ENCODE assay signal across 15 cellular contexts in the genomic region with DNA sequence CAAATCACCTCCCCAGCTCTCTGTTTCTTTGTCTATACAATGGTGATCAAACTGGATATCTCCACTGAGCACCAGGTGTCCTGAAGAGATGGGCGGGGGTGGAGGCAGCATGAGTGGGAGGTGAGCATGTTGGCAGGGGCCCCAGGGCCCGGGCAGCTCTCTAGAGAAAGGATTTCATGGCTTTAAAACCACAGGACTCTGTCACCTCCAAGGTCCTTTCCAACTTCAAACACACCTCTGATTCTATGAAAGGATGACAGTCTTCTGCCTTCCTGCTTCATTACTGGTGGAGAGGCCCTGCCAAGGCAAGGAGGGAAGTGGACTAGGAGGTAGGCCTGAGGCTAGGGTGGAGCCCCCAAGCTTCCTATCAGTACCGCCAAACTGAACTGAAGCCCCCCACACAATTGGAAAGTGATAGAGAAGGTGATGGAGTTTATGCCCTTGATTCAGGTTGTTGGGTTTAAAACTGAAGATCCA. TPM values are rescaled to one million over a fixed set of nuclear protein-coding genes. Genes with fewer than 3 reads are reported as not detected.
DNase-seq lines count a peak whose midpoint lies in the region; ATAC-seq and TF ChIP-seq lines count a peak whose summit lies in the region.
"Had no signal": no experiment of that assay in that cellular context is flagged by ENCODE, and none has a peak within 500 bp of the region (broad histone marks: within the 10 kb centered on the region; RNA-seq: fewer than 3 reads in every experiment).

No MANE protein-coding gene starts in this region.

- WGBS in body of pancreas, 2 donors: 45 to 71% methylated on average over 2 to 3 of the region's 3 CpGs

- no peak for TF ChIP-seq CTCF in body of pancreas (IDR thresholded peaks at IDR 0.05)

- intact Hi-C loops in activated naive CD4-positive, alpha-beta T cell treated with anti-CD3 and anti-CD28 coated beads for 36 hours (cut with micrococcal nuclease): loop anchor here (10.0 kb wide), 1 partner anchor 1358 kb away; no protein-coding TSS in a partner anchor
- intact Hi-C loops in body of pancreas (cut with DNase I): no loop called here

- no peaks in the 10 kb centered on the region for H3K27me3 Mint-ChIP-seq in activated naive CD4-positive, alpha-beta T cell treated with anti-CD3 and anti-CD28 coated beads for 36 hours (ENCODE audit: low read depth)
- peaks cover 14% of the 10 kb centered on the region for H3K27me3 Mint-ChIP-seq in activated naive CD4-positive, alpha-beta T cell treated with anti-CD3 and anti-CD28 coated beads, Interleukin-2, amount 10 ng/mL, durations not matched to agents 7 days and 5 days
- no peaks in the 10 kb centered on the region for H3K27me3 Mint-ChIP-seq in activated T-cell treated with anti-CD3 and anti-CD28 coated beads, Interleukin-2, amount 50 U/mL, for 24 hours
- H3K27me3 Mint-ChIP-seq: activated naive CD8-positive, alpha-beta T cell; stimulated activated memory B cell treated with anti-CD40 and anti-IgM and Interleukin-4, amounts not matched to agents 10 μg/mL and 1 μg/mL and 100 μg/mL, for 72 hours had no signal

- H3K4me1 ChIP-seq in body of pancreas: peaks cover 46% of the 10 kb centered on the region

- DNase-seq in activated naive CD4-positive, alpha-beta T cell treated with anti-CD3 and anti-CD28 coated beads for 36 hours: peak; percentile 21
- DNase-seq in activated naive CD4-positive, alpha-beta T cell treated with anti-CD3 and anti-CD28 coated beads, Interleukin-2, amount 10 ng/mL, durations not matched to agents 7 days and 5 days: no peak
- DNase-seq in body of pancreas: no peak
- no peak for DNase-seq in stimulated activated effector memory CD8-positive, alpha-beta T cell treated with anti-CD3 and anti-CD28 coated beads, Interleukin-12 subunit alpha, Interleukin-12 subunit beta, amount 100 ng/mL, for 72 hours (ENCODE audit: low spot score in 2 of 2)
- DNase-seq in stimulated activated CD4-positive, alpha-beta T cell treated with anti-CD3 and anti-CD28 coated beads, Interleukin-12 subunit alpha, Interleukin-12 subunit beta, amount 100 ng/mL, for 4 hours: no peak
- no peak for DNase-seq in activated CD4-positive, alpha-beta T cell treated with anti-CD3 and anti-CD28 coated beads, Interleukin-2, amount 50 U/mL, for 48 hours
- no peak for DNase-seq in activated T-cell treated with anti-CD3 and anti-CD28 coated beads, Interleukin-2, amount 50 U/mL, for 24 hours
- DNase-seq: activated CD8-positive, alpha-beta memory T cell treated with anti-CD3 and anti-CD28 coated beads, Interleukin-2, amount 10 ng/mL, durations not matched to agents 7 days and 5 days; NCI-H1436; occipital lobe had no signal

- peak overlapping the region in 3 of 4 donors; percentile 12 to 58 (median 36) for H3K27ac ChIP-seq in body of pancreas
- H3K27ac ChIP-seq: SJSA1 had no signal

- H3K4me3 Mint-ChIP-seq in activated naive CD4-positive, alpha-beta T cell treated with anti-CD3 and anti-CD28 coated beads for 36 hours: no peak overlapping the region
- H3K4me3 Mint-ChIP-seq in activated naive CD4-positive, alpha-beta T cell treated with anti-CD3 and anti-CD28 coated beads, Interleukin-2, amount 10 ng/mL, durations not matched to agents 7 days and 5 days: no peak overlapping the region
- no peak overlapping the region for H3K4me3 Mint-ChIP-seq in stimulated activated effector memory CD8-positive, alpha-beta T cell treated with anti-CD3 and anti-CD28 coated beads, Interleukin-12 subunit alpha, Interleukin-12 subunit beta, amount 100 ng/mL, for 72 hours
- H3K4me3 Mint-ChIP-seq in activated T-cell treated with anti-CD3 and anti-CD28 coated beads, Interleukin-2, amount 50 U/mL, for 24 hours: no peak overlapping the region
- H3K4me3 Mint-ChIP-seq: activated CD8-positive, alpha-beta memory T cell treated with anti-CD3 and anti-CD28 coated beads, Interleukin-2, amount 10 ng/mL, durations not matched to agents 7 days and 5 days; activated naive CD8-positive, alpha-beta T cell; memory B cell; stimulated activated memory B cell treated with anti-CD40 and anti-IgM and Interleukin-4, amounts not matched to agents 10 μg/mL and 1 μg/mL and 100 μg/mL, for 72 hours had no signal

- H3K27me3 ChIP-seq in body of pancreas: no peaks in the 10 kb centered on the region
- H3K27me3 ChIP-seq: SJSA1 had no signal

- no peaks in the 10 kb centered on the region for H3K36me3 ChIP-seq in body of pancreas (replicated peaks in 1 of 2; ENCODE audit: insufficient read depth in 1 of 2, low read depth in 2 of 2)
- H3K36me3 ChIP-seq: SJSA1 had no signal

- H3K9me3 Mint-ChIP-seq in activated naive CD4-positive, alpha-beta T cell treated with anti-CD3 and anti-CD28 coated beads for 36 hours: no peaks in the 10 kb centered on the region
- H3K9me3 Mint-ChIP-seq in activated naive CD4-positive, alpha-beta T cell treated with anti-CD3 and anti-CD28 coated beads, Interleukin-2, amount 10 ng/mL, durations not matched to agents 7 days and 5 days: no peaks in the 10 kb centered on the region
- no peaks in the 10 kb centered on the region for H3K9me3 Mint-ChIP-seq in stimulated activated effector memory CD8-positive, alpha-beta T cell treated with anti-CD3 and anti-CD28 coated beads, Interleukin-12 subunit alpha, Interleukin-12 subunit beta, amount 100 ng/mL, for 72 hours
- no peaks in the 10 kb centered on the region for H3K9me3 Mint-ChIP-seq in activated T-cell treated with anti-CD3 and anti-CD28 coated beads, Interleukin-2, amount 50 U/mL, for 24 hours
- H3K9me3 Mint-ChIP-seq: memory B cell; stimulated activated memory B cell treated with anti-CD40 and anti-IgM and Interleukin-4, amounts not matched to agents 10 μg/mL and 1 μg/mL and 100 μg/mL, for 72 hours had no signal

- H3K9me3 ChIP-seq in body of pancreas: no peaks in the 10 kb centered on the region
- H3K9me3 ChIP-seq: SJSA1 had no signal

- no peak for TF ChIP-seq POLR2A in body of pancreas (IDR thresholded peaks at IDR 0.05)

- H3K4me3 ChIP-seq in body of pancreas: no peak overlapping the region
- H3K4me3 ChIP-seq: SJSA1 had no signal

- CTCF ChIA-PET in activated naive CD4-positive, alpha-beta T cell treated with anti-CD3 and anti-CD28 coated beads for 36 hours (lab: Charles Lee): no interaction called here
- CTCF ChIA-PET in activated naive CD4-positive, alpha-beta T cell treated with anti-CD3 and anti-CD28 coated beads, Interleukin-2, amount 10 ng/mL, durations not matched to agents 7 days and 5 days (lab: Charles Lee): no interaction called here

- H3K4me1 Mint-ChIP-seq in activated naive CD4-positive, alpha-beta T cell treated with anti-CD3 and anti-CD28 coated beads for 36 hours (ENCODE audit: low read depth): peaks cover 7% of the 10 kb centered on the region
- no peaks in the 10 kb centered on the region for H3K4me1 Mint-ChIP-seq in activated naive CD4-positive, alpha-beta T cell treated with anti-CD3 and anti-CD28 coated beads, Interleukin-2, amount 10 ng/mL, durations not matched to agents 7 days and 5 days
- peaks cover 6% of the 10 kb centered on the region for H3K4me1 Mint-ChIP-seq in stimulated activated effector memory CD8-positive, alpha-beta T cell treated with anti-CD3 and anti-CD28 coated beads, Interleukin-12 subunit alpha, Interleukin-12 subunit beta, amount 100 ng/mL, for 72 hours
- peaks cover 2% of the 10 kb centered on the region for H3K4me1 Mint-ChIP-seq in activated T-cell treated with anti-CD3 and anti-CD28 coated beads, Interleukin-2, amount 50 U/mL, for 24 hours (ENCODE audit: low read depth)
- H3K4me1 Mint-ChIP-seq: activated CD8-positive, alpha-beta memory T cell treated with anti-CD3 and anti-CD28 coated beads, Interleukin-2, amount 10 ng/mL, durations not matched to agents 7 days and 5 days had no signal

- H3K27ac Mint-ChIP-seq in activated naive CD4-positive, alpha-beta T cell treated with anti-CD3 and anti-CD28 coated beads for 36 hours: no peak overlapping the region
- no peak overlapping the region for H3K27ac Mint-ChIP-seq in activated naive CD4-positive, alpha-beta T cell treated with anti-CD3 and anti-CD28 coated beads, Interleukin-2, amount 10 ng/mL, durations not matched to agents 7 days and 5 days
- H3K27ac Mint-ChIP-seq in stimulated activated effector memory CD8-positive, alpha-beta T cell treated with anti-CD3 and anti-CD28 coated beads, Interleukin-12 subunit alpha, Interleukin-12 subunit beta, amount 100 ng/mL, for 72 hours: no peak overlapping the region
- H3K27ac Mint-ChIP-seq in activated T-cell treated with anti-CD3 and anti-CD28 coated beads, Interleukin-2, amount 50 U/mL, for 24 hours: no peak overlapping the region
- H3K27ac Mint-ChIP-seq: activated CD8-positive, alpha-beta memory T cell treated with anti-CD3 and anti-CD28 coated beads, Interleukin-2, amount 10 ng/mL, durations not matched to agents 7 days and 5 days; activated naive CD8-positive, alpha-beta T cell; memory B cell; stimulated activated memory B cell treated with anti-CD40 and anti-IgM and Interleukin-4, amounts not matched to agents 10 μg/mL and 1 μg/mL and 100 μg/mL, for 72 hours had no signal

- H3K36me3 Mint-ChIP-seq in activated naive CD4-positive, alpha-beta T cell treated with anti-CD3 and anti-CD28 coated beads for 36 hours (ENCODE audit: low read depth): no peaks in the 10 kb centered on the region
- H3K36me3 Mint-ChIP-seq in activated naive CD4-positive, alpha-beta T cell treated with anti-CD3 and anti-CD28 coated beads, Interleukin-2, amount 10 ng/mL, durations not matched to agents 7 days and 5 days: no peaks in the 10 kb centered on the region
- H3K36me3 Mint-ChIP-seq in stimulated activated effector memory CD8-positive, alpha-beta T cell treated with anti-CD3 and anti-CD28 coated beads, Interleukin-12 subunit alpha, Interleukin-12 subunit beta, amount 100 ng/mL, for 72 hours: no peaks in the 10 kb centered on the region
- no peaks in the 10 kb centered on the region for H3K36me3 Mint-ChIP-seq in activated T-cell treated with anti-CD3 and anti-CD28 coated beads, Interleukin-2, amount 50 U/mL, for 24 hours (ENCODE audit: low read depth)
- H3K36me3 Mint-ChIP-seq: activated CD8-positive, alpha-beta memory T cell treated with anti-CD3 and anti-CD28 coated beads, Interleukin-2, amount 10 ng/mL, durations not matched to agents 7 days and 5 days; memory B cell; stimulated activated memory B cell treated with anti-CD40 and anti-IgM and Interleukin-4, amounts not matched to agents 10 μg/mL and 1 μg/mL and 100 μg/mL, for 72 hours had no signal

- ATAC-seq in HG03432 (IDR thresholded peaks at IDR 0.05; ENCODE audit: unreplicated experiment) (peak; percentile 31), body of pancreas (no peak)
- ATAC-seq in stimulated activated effector memory CD8-positive, alpha-beta T cell treated with anti-CD3 and anti-CD28 coated beads, Interleukin-12 subunit alpha, Interleukin-12 subunit beta, amount 100 ng/mL, for 72 hours: peak; percentile 13
- ATAC-seq: activated CD8-positive, alpha-beta memory T cell treated with anti-CD3 and anti-CD28 coated beads, Interleukin-2, amount 10 ng/mL, durations not matched to agents 7 days and 5 days; stimulated activated memory B cell treated with anti-CD40 and anti-IgM and Interleukin-4, amounts not matched to agents 10 μg/mL and 1 μg/mL and 100 μg/mL, for 72 hours had no signal

RNA-seq across cellular contexts. Expression of a gene that starts 38.6 kb away (rescaled TPM):
- total RNA-seq in activated naive CD4-positive, alpha-beta T cell treated with anti-CD3 and anti-CD28 coated beads for 36 hours: 1 to 10 TPM; 3.8 to 4.2 TPM
- 10 to 100 TPM; 31.3 to 42.0 TPM for total RNA-seq in body of pancreas
- total RNA-seq: activated CD8-positive, alpha-beta memory T cell treated with anti-CD3 and anti-CD28 coated beads, Interleukin-2, amount 10 ng/mL, durations not matched to agents 7 days and 5 days had no signal

Comparison
In these comparisons a context has a peak if more than half of its experiments do, and no peak if none do; other contexts are left out.
1. RNA of a gene that starts 38.6 kb away (total RNA-seq): 31.3 to 42.0 TPM in body of pancreas; 3.8 to 4.2 TPM in activated naive CD4-positive, alpha-beta T cell treated with anti-CD3 and anti-CD28 coated beads for 36 hours; every median in the first group is over 4 times any median in the second.